In genomic region chr7:123757095-123757494, GRCh38 we compare ENCODE assay signal across 17 cellular contexts. TPM values are rescaled to one million over a fixed set of nuclear protein-coding genes. Genes with fewer than 3 reads are reported as not detected.
DNase-seq lines count a peak whose midpoint lies in the region; ATAC-seq and TF ChIP-seq lines count a peak whose summit lies in the region.
"Had no signal": no experiment of that assay in that cellular context is flagged by ENCODE, and none has a peak within 500 bp of the region (broad histone marks: within the 10 kb centered on the region; RNA-seq: fewer than 3 reads in every experiment).

No MANE protein-coding gene starts in this region.

- WGBS in mammary epithelial cell (ENCODE audit: low coverage, missing lambda C conversion rate): 0% methylated on average over 1 of the region's 1 CpG

- TF ChIP-seq CTCF in KMS-11 (conservative IDR thresholded peaks at IDR 0.05; ENCODE audit: low read depth, low read length) (no peak), mammary epithelial cell (conservative IDR thresholded peaks at IDR 0.05 in 1 of 2, IDR thresholded peaks at IDR 0.05 in 1 of 2; ENCODE audit: extremely low read depth in 1 of 2, insufficient read depth in 1 of 2, low read depth in 1 of 2, low read length in 2 of 2) (no peak), parathyroid adenoma (IDR thresholded peaks at IDR 0.05) (no peak), GM10248 (IDR thresholded peaks at IDR 0.05; ENCODE audit: control extremely low read depth, extremely low read depth, low read depth, missing control alignments) (no peak)

- intact Hi-C loops in mammary epithelial cell (cut with micrococcal nuclease): loop anchor here (1.0 kb wide), 1 partner anchor 12 kb away; no protein-coding TSS in a partner anchor

- dilution Hi-C loops in mammary epithelial cell (cut with HindIII; ENCODE audit: low sequenced_read_pairs): no loop called here

- H3K9me3 ChIP-seq in mammary epithelial cell (replicated peaks; ENCODE audit: insufficient read depth, low read length) (no peaks in the 10 kb centered on the region), parathyroid adenoma (ENCODE audit: control insufficient read depth, low read length) (no peaks in the 10 kb centered on the region)
- H3K9me3 ChIP-seq: A549, Caco-2 had no signal

- DNase-seq in EL (peak; percentile 34), mammary epithelial cell (peak; percentile 96), GM10248 (ENCODE audit: extremely low spot score) (no peak), activated T-cell treated with anti-CD3 and anti-CD28 coated beads for 4 hours (no peak)
- no peak for DNase-seq in activated CD8-positive, alpha-beta memory T cell treated with anti-CD3 and anti-CD28 coated beads, Interleukin-2, amount 50 U/mL, for 4 hours
- DNase-seq: C1 segment of cervical spinal cord; Caco-2; DMS53; NCI-H1417 treated with DMSO at 0.1 percent for 48 hours; NCI-H2029; NCI-H2171 treated with DMSO at 0.1 percent for 48 hours; NCI-H446 treated with DMSO at 0.1 percent for 48 hours; NK-92 treated with Interleukin-12 subunit alpha and Interleukin-12 subunit beta, amount 100 ng/mL, for 24 hours had no signal

- H3K79me2 ChIP-seq in KMS-11 (ENCODE audit: insufficient read depth, low read depth): no peaks in the 10 kb centered on the region
- no peaks in the 10 kb centered on the region for H3K79me2 ChIP-seq in mammary epithelial cell (ENCODE audit: insufficient read depth, low read length)
- H3K79me2 ChIP-seq in parathyroid adenoma: no peaks in the 10 kb centered on the region

- peaks cover 57% of the 10 kb centered on the region for H3K4me1 ChIP-seq in KMS-11 (ENCODE audit: low read depth, poor library complexity, severe bottlenecking)
- H3K4me1 ChIP-seq in mammary epithelial cell (ENCODE audit: insufficient read depth, low read length): peaks cover 36% of the 10 kb centered on the region
- no peaks in the 10 kb centered on the region for H3K4me1 ChIP-seq in parathyroid adenoma
- H3K4me1 ChIP-seq: Caco-2 had no signal

- H4K20me1 ChIP-seq in KMS-11 (ENCODE audit: insufficient read depth): no peaks in the 10 kb centered on the region
- no peaks in the 10 kb centered on the region for H4K20me1 ChIP-seq in mammary epithelial cell (ENCODE audit: insufficient read depth, low read length)

- H3K9ac ChIP-seq in KMS-11 (no peak overlapping the region), mammary epithelial cell (ENCODE audit: insufficient read depth, low read length) (no peak overlapping the region), parathyroid adenoma (no peak overlapping the region)

- POLR2A ChIA-PET in GM10248 (lab: Yijun Ruan, JAX): no interaction called here

- H3K27ac ChIP-seq in KMS-11 (no peak overlapping the region), mammary epithelial cell (ENCODE audit: insufficient read depth, low read depth, low read length) (peak overlapping the region; percentile 84), parathyroid adenoma (no peak overlapping the region)
- H3K27ac ChIP-seq: A549 had no signal

- H3K27me3 ChIP-seq in KMS-11 (ENCODE audit: insufficient read depth, low read depth): no peaks in the 10 kb centered on the region
- no peaks in the 10 kb centered on the region for H3K27me3 ChIP-seq in mammary epithelial cell (ENCODE audit: insufficient read depth, low read length)
- H3K27me3 ChIP-seq in parathyroid adenoma (ENCODE audit: control insufficient read depth, insufficient read depth, low read length): no peaks in the 10 kb centered on the region

- no TSS peak for BruUV-seq in mammary epithelial cell (replicated peaks; lab: Mats Ljungman, UMichigan)

- H3K4me3 ChIP-seq in KMS-11 (IDR thresholded peaks at IDR 0.05; ENCODE audit: insufficient read depth, low read depth, low read length): no peak overlapping the region
- H3K4me3 ChIP-seq in mammary epithelial cell (replicated peaks in 1 of 3; ENCODE audit: insufficient read depth in 1 of 3, low read depth in 2 of 3, low read length in 3 of 3): no peak overlapping the region
- no peak overlapping the region for H3K4me3 ChIP-seq in parathyroid adenoma (ENCODE audit: low read depth, low read length)
- H3K4me3 ChIP-seq: A549 had no signal

- ATAC-seq in HG02852 (IDR thresholded peaks at IDR 0.05; ENCODE audit: unreplicated experiment): no peak
- ATAC-seq: A549 had no signal

- H3K36me3 ChIP-seq in KMS-11 (ENCODE audit: insufficient read depth) (no peaks in the 10 kb centered on the region), mammary epithelial cell (ENCODE audit: insufficient read depth, low read length) (no peaks in the 10 kb centered on the region), parathyroid adenoma (ENCODE audit: control insufficient read depth, insufficient read depth, low read length) (no peaks in the 10 kb centered on the region)

- in situ Hi-C loops in mammary epithelial cell (cut with MboI; ENCODE audit: low sequenced_read_pairs in 2 of 2): no loop called here

- CTCF ChIA-PET in mammary epithelial cell (lab: Charles Lee; ENCODE audit: low non-redundant PET): interaction anchor here (0.6 to 0.7 kb wide), 2 partner anchors 41 to 347 kb away, joined by 4 read pairs; no protein-coding TSS in a partner anchor
- CTCF ChIA-PET in GM10248 (lab: Yijun Ruan, JAX): interaction anchor here (1.0 to 1.4 kb wide), 4 partner anchors 8 to 108 kb away, joined by 3 to 5 read pairs (median 4); partner anchors contain the start of gene WASL

- H2AFZ ChIP-seq in KMS-11 (ENCODE audit: low read depth): no peak overlapping the region
- H2AFZ ChIP-seq in mammary epithelial cell (ENCODE audit: low read depth, low read length): peak overlapping the region; percentile 56
- H2AFZ ChIP-seq in parathyroid adenoma: peak overlapping the region; percentile 18

- H3K4me2 ChIP-seq in KMS-11 (peak overlapping the region; percentile 38; the same call in 1 of the 2 replicates), mammary epithelial cell (ENCODE audit: insufficient read depth, low read depth, low read length) (peak overlapping the region; percentile 48), parathyroid adenoma (ENCODE audit: low read length) (no peak overlapping the region)
- H3K4me2 ChIP-seq: A549 had no signal

RNA-seq across cellular contexts. Expression of gene WASL, which starts 8.3 kb away (rescaled TPM):
- total RNA-seq in mammary epithelial cell: 10 to 100 TPM; 26.3 to 45.6 TPM
- 13.2 TPM for polyA plus RNA-seq in mammary epithelial cell
- polyA minus RNA-seq in mammary epithelial cell: 18.0 TPM

Comparison
In these comparisons a context has a peak if more than half of its experiments do, and no peak if none do; other contexts are left out.
1. DNase-seq: peak in EL (single experiment) and mammary epithelial cell (single experiment); none in activated CD8-positive, alpha-beta memory T cell treated with anti-CD3 and anti-CD28 coated beads, Interleukin-2, amount 50 U/mL, for 4 hours (single experiment), GM10248 (single experiment) and activated T-cell treated with anti-CD3 and anti-CD28 coated beads for 4 hours (single experiment).